Comparison of ENCODE assay signal across 15 cellular contexts in the genomic region with DNA sequence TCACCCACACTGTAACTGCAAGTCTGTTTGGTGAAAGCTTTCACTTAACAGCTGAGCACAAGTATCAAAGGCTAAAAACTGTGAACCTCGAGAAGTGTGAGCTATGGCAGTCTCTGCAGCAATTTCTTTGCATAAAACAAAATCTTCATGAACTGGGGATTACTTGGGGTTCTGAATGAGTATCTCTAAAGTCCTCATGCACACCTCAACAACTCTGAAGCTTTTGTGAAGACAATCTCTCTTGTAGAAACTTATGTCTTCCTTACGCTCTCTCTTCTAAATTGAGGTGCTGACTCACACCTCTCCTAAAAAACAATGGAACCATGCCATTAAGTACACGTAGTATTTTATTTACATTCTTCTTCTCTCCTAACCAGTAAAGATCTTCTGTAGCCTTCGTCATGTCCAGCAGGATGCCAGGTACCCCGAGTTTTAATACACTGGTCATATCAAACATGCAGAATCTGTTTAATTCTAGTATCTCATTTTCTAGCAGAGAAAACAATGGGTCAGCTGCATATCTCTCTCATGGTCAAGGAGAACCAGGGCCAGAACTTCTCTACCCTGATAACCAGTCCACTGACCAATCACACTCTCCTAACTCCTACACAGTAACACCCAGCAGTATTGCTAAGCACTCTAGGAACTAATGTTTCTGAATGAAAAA.
A peak's percentile ranks its signal among the peaks of the same experiment; 100 is the strongest.
DNase-seq lines count a peak whose midpoint lies in the region; ATAC-seq, FAIRE-seq and TF ChIP-seq lines count a peak whose summit lies in the region.
"Had no signal": no experiment of that assay in that cellular context is flagged by ENCODE, and none has a peak within 500 bp of the region (broad histone marks: within the 10 kb centered on the region; RNA-seq: fewer than 3 reads in every experiment).

No MANE protein-coding gene starts in this region.

- no peak for TF ChIP-seq CTCF in astrocyte (IDR thresholded peaks at IDR 0.05; ENCODE audit: insufficient read depth, low read depth, low read length)
- no peak for TF ChIP-seq CTCF in heart left ventricle (IDR thresholded peaks at IDR 0.05)
- TF ChIP-seq CTCF in thoracic aorta (IDR thresholded peaks at IDR 0.05), result no peak
- no peak for TF ChIP-seq CTCF in natural killer cell (IDR thresholded peaks at IDR 0.05)

- POLR2A ChIA-PET in activated CD4-positive, alpha-beta memory T cell treated with anti-CD3 and anti-CD28 coated beads, Interleukin-2, amount 10 ng/mL, durations not matched to agents 7 days and 5 days (lab: Charles Lee), result interaction anchor here (1.2 kb wide), 1 partner anchor 27 kb away, joined by 3 read pairs; no protein-coding TSS in a partner anchor

- H3K27me3 ChIP-seq in astrocyte (ENCODE audit: insufficient read depth, low read length) (no peaks in the 10 kb centered on the region), heart left ventricle (no peaks in the 10 kb centered on the region), thoracic aorta (replicated peaks; ENCODE audit: insufficient read depth) (no peaks in the 10 kb centered on the region)

- H3K9ac ChIP-seq in astrocyte (ENCODE audit: low read length), result no peak overlapping the region

- H3K9me3 ChIP-seq in astrocyte (ENCODE audit: insufficient read depth, low read depth, low read length), result no peaks in the 10 kb centered on the region
- no peaks in the 10 kb centered on the region for H3K9me3 ChIP-seq in heart left ventricle
- no peaks in the 10 kb centered on the region for H3K9me3 ChIP-seq in thoracic aorta

- peaks cover 11% of the 10 kb centered on the region for H3K4me1 ChIP-seq in astrocyte (ENCODE audit: insufficient read depth, low read length)
- H3K4me1 ChIP-seq in heart left ventricle, result peaks cover 0 to 56% (median 35%) of the 10 kb centered on the region in 12 donors
- H3K4me1 ChIP-seq in thoracic aorta (ENCODE audit: control insufficient read depth in 1 of 2, low read depth in 2 of 2), result peaks cover 30 to 43% of the 10 kb centered on the region in 2 donors

- H3K36me3 Mint-ChIP-seq in activated naive CD4-positive, alpha-beta T cell treated with anti-CD3 and anti-CD28 coated beads, Interleukin-2, amount 50 U/mL, for 72 hours, result peaks cover 0 to 5% of the 10 kb centered on the region in 2 donors
- H3K36me3 Mint-ChIP-seq in astrocyte (ENCODE audit: low read depth, unreplicated experiment) (peaks cover 17% of the 10 kb centered on the region), natural killer cell (peaks cover 6% of the 10 kb centered on the region)
- peaks cover 42% of the 10 kb centered on the region for H3K36me3 Mint-ChIP-seq in activated CD4-positive, alpha-beta memory T cell treated with anti-CD3 and anti-CD28 coated beads, Interleukin-2, amount 10 ng/mL, durations not matched to agents 7 days and 5 days (ENCODE audit: low read depth)

- H3K27me3 Mint-ChIP-seq in astrocyte (ENCODE audit: low read depth, unreplicated experiment), result no peaks in the 10 kb centered on the region
- no peaks in the 10 kb centered on the region for H3K27me3 Mint-ChIP-seq in natural killer cell (ENCODE audit: low read depth in 2 of 2)
- no peaks in the 10 kb centered on the region for H3K27me3 Mint-ChIP-seq in activated CD4-positive, alpha-beta memory T cell treated with anti-CD3 and anti-CD28 coated beads, Interleukin-2, amount 10 ng/mL, durations not matched to agents 7 days and 5 days
- H3K27me3 Mint-ChIP-seq: activated CD4-positive, alpha-beta T cell treated with anti-CD3 and anti-CD28 coated beads, Interleukin-2, amount 10 ng/mL, durations not matched to agents 7 days and 5 days; activated naive CD8-positive, alpha-beta T cell treated with anti-CD3 and anti-CD28 coated beads, Interleukin-2, amount 10 ng/mL, durations not matched to agents 7 days and 5 days; memory B cell had no signal

- H3K4me3 Mint-ChIP-seq in astrocyte (ENCODE audit: unreplicated experiment) (no peak overlapping the region), natural killer cell (no peak overlapping the region)
- no peak overlapping the region for H3K4me3 Mint-ChIP-seq in activated CD4-positive, alpha-beta memory T cell treated with anti-CD3 and anti-CD28 coated beads, Interleukin-2, amount 10 ng/mL, durations not matched to agents 7 days and 5 days
- H3K4me3 Mint-ChIP-seq: activated CD4-positive, alpha-beta T cell treated with anti-CD3 and anti-CD28 coated beads, Interleukin-2, amount 10 ng/mL, durations not matched to agents 7 days and 5 days; activated naive CD8-positive, alpha-beta T cell treated with anti-CD3 and anti-CD28 coated beads, Interleukin-2, amount 10 ng/mL, durations not matched to agents 7 days and 5 days; memory B cell had no signal

- no peak overlapping the region for H3K27ac Mint-ChIP-seq in activated naive CD4-positive, alpha-beta T cell treated with anti-CD3 and anti-CD28 coated beads, Interleukin-2, amount 50 U/mL, for 72 hours
- no peak overlapping the region for H3K27ac Mint-ChIP-seq in astrocyte (ENCODE audit: unreplicated experiment)
- H3K27ac Mint-ChIP-seq in natural killer cell, result peak overlapping the region in 1 of 2 donors; percentile 19
- H3K27ac Mint-ChIP-seq in activated CD4-positive, alpha-beta memory T cell treated with anti-CD3 and anti-CD28 coated beads, Interleukin-2, amount 10 ng/mL, durations not matched to agents 7 days and 5 days, result no peak overlapping the region
- H3K27ac Mint-ChIP-seq: activated CD4-positive, alpha-beta T cell treated with anti-CD3 and anti-CD28 coated beads, Interleukin-2, amount 10 ng/mL, durations not matched to agents 7 days and 5 days; activated naive CD8-positive, alpha-beta T cell treated with anti-CD3 and anti-CD28 coated beads, Interleukin-2, amount 10 ng/mL, durations not matched to agents 7 days and 5 days; memory B cell had no signal

- peak overlapping the region; percentile 56 for H3K4me2 ChIP-seq in astrocyte (ENCODE audit: low read length)

- no peak for TF ChIP-seq POLR2A in heart left ventricle (IDR thresholded peaks at IDR 0.05)

- intact Hi-C loops in heart left ventricle (cut with DNase I) (no loop called here), natural killer cell (cut with micrococcal nuclease) (no loop called here)

- 37 to 47% (median 44%) methylated on average over 5 of the region's 5 CpGs for whole genome bisulfite sequencing in heart left ventricle, 4 donors

- CTCF ChIA-PET in activated CD4-positive, alpha-beta memory T cell treated with anti-CD3 and anti-CD28 coated beads, Interleukin-2, amount 10 ng/mL, durations not matched to agents 7 days and 5 days (lab: Charles Lee), result no interaction called here

- peaks cover 58% of the 10 kb centered on the region for H4K20me1 ChIP-seq in astrocyte (ENCODE audit: insufficient read depth, low read length)

- peak overlapping the region; percentile 20 for H3K27ac ChIP-seq in astrocyte (ENCODE audit: low read depth, low read length)
- peak overlapping the region in 10 of 12 donors; percentile 33 to 70 (median 40) for H3K27ac ChIP-seq in heart left ventricle
- peak overlapping the region; percentile 29 to 50 for H3K27ac ChIP-seq in thoracic aorta

- peaks cover 24% of the 10 kb centered on the region for H3K4me1 Mint-ChIP-seq in astrocyte (ENCODE audit: low read depth, unreplicated experiment)
- H3K4me1 Mint-ChIP-seq in natural killer cell, result peaks cover 41 to 45% of the 10 kb centered on the region in 2 donors
- H3K4me1 Mint-ChIP-seq in activated CD4-positive, alpha-beta memory T cell treated with anti-CD3 and anti-CD28 coated beads, Interleukin-2, amount 10 ng/mL, durations not matched to agents 7 days and 5 days, result peaks cover 42% of the 10 kb centered on the region

- H3K4me3 ChIP-seq in astrocyte (ENCODE audit: insufficient read depth, low read depth, low read length) (no peak overlapping the region), heart left ventricle (peak overlapping the region in 1 of 12 donors; percentile 14), thoracic aorta (peak overlapping the region; percentile 30)

- peaks cover 59% of the 10 kb centered on the region for H3K79me2 ChIP-seq in astrocyte (ENCODE audit: insufficient read depth, low read length)

- DNase-seq in activated naive CD4-positive, alpha-beta T cell treated with anti-CD3 and anti-CD28 coated beads, Interleukin-2, amount 50 U/mL, for 72 hours (ENCODE audit: low spot score in 2 of 2), result no peak
- no peak for DNase-seq in activated naive CD4-positive, alpha-beta T cell (lab: John Stamatoyannopoulos, UW)
- DNase-seq in astrocyte (ENCODE audit: low read depth), result peak; percentile 79
- DNase-seq in heart left ventricle, result no peak
- DNase-seq in thoracic aorta (ENCODE audit: low spot score), result no peak
- DNase-seq in natural killer cell, result no peak
- no peak for DNase-seq in activated CD4-positive, alpha-beta memory T cell treated with anti-CD3 and anti-CD28 coated beads, Interleukin-2, amount 10 ng/mL, durations not matched to agents 7 days and 5 days
- DNase-seq in NCI-H2081 (lab: John Stamatoyannopoulos, UW), result no peak
- DNase-seq: activated CD4-positive, alpha-beta T cell treated with anti-CD3 and anti-CD28 coated beads, Interleukin-2, amount 10 ng/mL, durations not matched to agents 7 days and 5 days; activated naive CD8-positive, alpha-beta T cell treated with anti-CD3 and anti-CD28 coated beads, Interleukin-2, amount 10 ng/mL, durations not matched to agents 7 days and 5 days; AML-193; NCI-H2029; SIG-M5 had no signal

- no peak overlapping the region for H2AFZ ChIP-seq in astrocyte (ENCODE audit: low read depth, low read length)

- H3K36me3 ChIP-seq in astrocyte (ENCODE audit: insufficient read depth, low read length), result peaks cover 15% of the 10 kb centered on the region
- H3K36me3 ChIP-seq in heart left ventricle, result peaks cover 0 to 54% (median 16%) of the 10 kb centered on the region in 9 donors
- H3K36me3 ChIP-seq in thoracic aorta, result no peaks in the 10 kb centered on the region

- no peaks in the 10 kb centered on the region for H3K9me3 Mint-ChIP-seq in activated naive CD4-positive, alpha-beta T cell treated with anti-CD3 and anti-CD28 coated beads, Interleukin-2, amount 50 U/mL, for 72 hours
- H3K9me3 Mint-ChIP-seq in astrocyte (ENCODE audit: unreplicated experiment), result no peaks in the 10 kb centered on the region
- no peaks in the 10 kb centered on the region for H3K9me3 Mint-ChIP-seq in natural killer cell
- H3K9me3 Mint-ChIP-seq in activated CD4-positive, alpha-beta memory T cell treated with anti-CD3 and anti-CD28 coated beads, Interleukin-2, amount 10 ng/mL, durations not matched to agents 7 days and 5 days, result no peaks in the 10 kb centered on the region
- H3K9me3 Mint-ChIP-seq: activated CD4-positive, alpha-beta T cell treated with anti-CD3 and anti-CD28 coated beads, Interleukin-2, amount 10 ng/mL, durations not matched to agents 7 days and 5 days; activated naive CD8-positive, alpha-beta T cell treated with anti-CD3 and anti-CD28 coated beads, Interleukin-2, amount 10 ng/mL, durations not matched to agents 7 days and 5 days; memory B cell had no signal

- ATAC-seq in activated naive CD4-positive, alpha-beta T cell treated with anti-CD3 and anti-CD28 coated beads, Interleukin-2, amount 50 U/mL, for 72 hours, result peak; percentile 26 to 30
- ATAC-seq in heart left ventricle, result peak; percentile 26 to 59 (median 52)
- ATAC-seq in thoracic aorta (ENCODE audit: insufficient number of reproducible peaks, low FRiP score, low read depth), result no peak
- ATAC-seq in natural killer cell, result no peak
- ATAC-seq: sciatic nerve had no signal

- peak; percentile 45 for FAIRE-seq in astrocyte (lab: Jason Lieb, UNC)

Comparison
In these comparisons a context has a peak if more than half of its experiments do, and no peak if none do; other contexts are left out.
1. ATAC-seq: peak in activated naive CD4-positive, alpha-beta T cell treated with anti-CD3 and anti-CD28 coated beads, Interleukin-2, amount 50 U/mL, for 72 hours (2 of 2) and heart left ventricle (4 of 4); none in thoracic aorta (single experiment) and natural killer cell (0 of 3).
2. Peak in every context shown above with its lines, with median percentiles within 50 percentile points of each other: H3K27ac ChIP-seq.